ENCODE assay signal across 8 cellular contexts in genomic region chr6:111871725-111872520, GRCh38. TPM values are rescaled to one million over a fixed set of nuclear protein-coding genes. Genes with fewer than 3 reads are reported as not detected.
DNase-seq lines count a peak whose midpoint lies in the region; ATAC-seq and TF ChIP-seq lines count a peak whose summit lies in the region.

No MANE protein-coding gene starts in this region.

- peak overlapping the region; percentile 57; the same call in 1 of the 2 replicates for H3K4me2 ChIP-seq in MM.1S (ENCODE audit: low read depth, low read length)

- H3K27ac Mint-ChIP-seq in natural killer cell, result peak overlapping the region; percentile 75 to 97

- no peaks in the 10 kb centered on the region for H3K9me3 ChIP-seq in MM.1S (replicated peaks; ENCODE audit: insufficient read depth, low read length)

- DNase-seq in NCI-H2227 (lab: John Stamatoyannopoulos, UW; ENCODE audit: unreplicated experiment) (peak; percentile 52), NCI-H2227 treated with DMSO at 0.1 percent for 48 hours (lab: John Stamatoyannopoulos, UW) (no peak), MM.1S (no peak), foreskin fibroblast (peak; percentile 24 to 66), natural killer cell (peak; percentile 29)
- peak; percentile 54 to 57 for DNase-seq in activated T-cell treated with anti-CD3 and anti-CD28 coated beads, Interleukin-2, amount 50 U/mL, for 48 hours

- no peaks in the 10 kb centered on the region for H3K36me3 Mint-ChIP-seq in natural killer cell

- H3K9me3 Mint-ChIP-seq in natural killer cell, result no peaks in the 10 kb centered on the region

- TF ChIP-seq CTCF in MM.1S (IDR thresholded peaks at IDR 0.05; ENCODE audit: low read length), result no peak
- no peak for TF ChIP-seq CTCF in foreskin fibroblast (IDR thresholded peaks at IDR 0.05; ENCODE audit: low read depth, low read length)
- TF ChIP-seq CTCF in natural killer cell (IDR thresholded peaks at IDR 0.05), result no peak

- H3K27me3 ChIP-seq in MM.1S (replicated peaks; ENCODE audit: insufficient read depth, low read length), result no peaks in the 10 kb centered on the region

- ATAC-seq in natural killer cell (peak in 1 of 3 donors; percentile 1), GM19467 (IDR thresholded peaks at IDR 0.05; ENCODE audit: unreplicated experiment) (no peak), HG02970 (IDR thresholded peaks at IDR 0.05; ENCODE audit: low FRiP score, unreplicated experiment) (no peak)

- no peak overlapping the region for H3K4me3 ChIP-seq in MM.1S (ENCODE audit: low read length)
- H3K4me3 ChIP-seq in foreskin fibroblast (ENCODE audit: low read depth in 1 of 2, low read length in 2 of 2), result peak overlapping the region; percentile 61 to 87

- peak overlapping the region; percentile 98 for H3K4me3 Mint-ChIP-seq in natural killer cell

- H3K27ac ChIP-seq in MM.1S (ENCODE audit: low read length), result no peak overlapping the region

- H3K4me1 Mint-ChIP-seq in natural killer cell, result peaks cover 64 to 67% of the 10 kb centered on the region in 2 donors

- intact Hi-C loops in natural killer cell (cut with micrococcal nuclease), result loop anchor here (2.0 to 5.0 kb wide), 10 partner anchors 17 to 613 kb away; partner anchors contain the start of genes FAM229B and TUBE1

- no peaks in the 10 kb centered on the region for H3K36me3 ChIP-seq in MM.1S (replicated peaks; ENCODE audit: insufficient read depth, low read length)

- no peaks in the 10 kb centered on the region for H3K27me3 Mint-ChIP-seq in natural killer cell (ENCODE audit: low read depth in 2 of 2)

- H3F3A ChIP-seq in MM.1S (ENCODE audit: insufficient read depth, low read length), result no peaks in the 10 kb centered on the region

- no peaks in the 10 kb centered on the region for H3K9me2 ChIP-seq in MM.1S (replicated peaks; ENCODE audit: insufficient read depth, low read length)

- H2AFZ ChIP-seq in MM.1S (ENCODE audit: low read length), result no peak overlapping the region

- 0 out of 2 replicates have a peak, but pooled peaks cover 3% of the 10 kb centered on the region for H3K4me1 ChIP-seq in MM.1S (ENCODE audit: low read length)

- H3K9ac ChIP-seq in MM.1S (ENCODE audit: low read length), result no peak overlapping the region

- no peaks in the 10 kb centered on the region for H4K20me1 ChIP-seq in MM.1S (ENCODE audit: insufficient read depth, low read length)

- H3K79me2 ChIP-seq in MM.1S (ENCODE audit: low read length), result no peaks in the 10 kb centered on the region

RNA-seq across cellular contexts. Expression of gene FYN, which starts 1.3 kb away (rescaled TPM):
- total RNA-seq in natural killer cell, result 100 to 1,000 TPM; 616 to 757 (median 713) TPM

Comparison
In these comparisons a context has a peak if more than half of its experiments do, and no peak if none do; other contexts are left out.
1. DNase-seq: peak in NCI-H2227 (single experiment), activated T-cell treated with anti-CD3 and anti-CD28 coated beads, Interleukin-2, amount 50 U/mL, for 48 hours (2 of 2), foreskin fibroblast (2 of 2) and natural killer cell (single experiment); none in NCI-H2227 treated with DMSO at 0.1 percent for 48 hours (single experiment) and MM.1S (single experiment).